Comparison of ENCODE assay signal across 9 cellular contexts in genomic region chr4:88054909-88055308, GRCh38. TPM values are rescaled to one million over a fixed set of nuclear protein-coding genes. Genes with fewer than 3 reads are reported as not detected.
DNase-seq lines count a peak whose midpoint lies in the region; ATAC-seq and TF ChIP-seq lines count a peak whose summit lies in the region.
"Had no signal": no experiment of that assay in that cellular context is flagged by ENCODE, and none has a peak within 500 bp of the region (broad histone marks: within the 10 kb centered on the region; RNA-seq: fewer than 3 reads in every experiment).

No MANE protein-coding gene starts in this region.

- H3K4me3 Mint-ChIP-seq in stimulated activated effector memory CD8-positive, alpha-beta T cell treated with anti-CD3 and anti-CD28 coated beads, Interleukin-12 subunit alpha, Interleukin-12 subunit beta, amount 100 ng/mL, for 72 hours = no peak overlapping the region
- H3K4me3 Mint-ChIP-seq: T-helper 1 cell treated with Interleukin-12 subunit alpha and Interleukin-12 subunit beta and Interleukin-4 antibody, amounts not matched to agents 30 μg/mL and 1 μg/mL, for 36 hours had no signal

- H3K36me3 Mint-ChIP-seq in stimulated activated effector memory CD8-positive, alpha-beta T cell treated with anti-CD3 and anti-CD28 coated beads, Interleukin-12 subunit alpha, Interleukin-12 subunit beta, amount 100 ng/mL, for 72 hours = peaks cover 50% of the 10 kb centered on the region

- no peak overlapping the region for H3K27ac Mint-ChIP-seq in stimulated activated effector memory CD8-positive, alpha-beta T cell treated with anti-CD3 and anti-CD28 coated beads, Interleukin-12 subunit alpha, Interleukin-12 subunit beta, amount 100 ng/mL, for 72 hours
- H3K27ac Mint-ChIP-seq: T-helper 1 cell treated with Interleukin-12 subunit alpha and Interleukin-12 subunit beta and Interleukin-4 antibody, amounts not matched to agents 30 μg/mL and 1 μg/mL, for 36 hours had no signal

- H3K9me3 Mint-ChIP-seq in stimulated activated effector memory CD8-positive, alpha-beta T cell treated with anti-CD3 and anti-CD28 coated beads, Interleukin-12 subunit alpha, Interleukin-12 subunit beta, amount 100 ng/mL, for 72 hours = no peaks in the 10 kb centered on the region
- H3K9me3 Mint-ChIP-seq: T-helper 1 cell treated with Interleukin-12 subunit alpha and Interleukin-12 subunit beta and Interleukin-4 antibody, amounts not matched to agents 30 μg/mL and 1 μg/mL, for 36 hours had no signal

- ATAC-seq in HG02798 (IDR thresholded peaks at IDR 0.05; ENCODE audit: poor library complexity, unreplicated experiment) (peak; percentile 55), SK-N-SH treated with all-trans-retinoic acid at 6 μM for 48 hours (peak; percentile 96), GM21723 (IDR thresholded peaks at IDR 0.05; ENCODE audit: unreplicated experiment) (no peak)
- peak; percentile 40 for ATAC-seq in stimulated activated effector memory CD8-positive, alpha-beta T cell treated with anti-CD3 and anti-CD28 coated beads, Interleukin-12 subunit alpha, Interleukin-12 subunit beta, amount 100 ng/mL, for 72 hours

- intact Hi-C loops in posterior vena cava (cut with DNase I) = no loop called here

- H3K4me1 Mint-ChIP-seq in stimulated activated effector memory CD8-positive, alpha-beta T cell treated with anti-CD3 and anti-CD28 coated beads, Interleukin-12 subunit alpha, Interleukin-12 subunit beta, amount 100 ng/mL, for 72 hours = no peaks in the 10 kb centered on the region

- DNase-seq in GM03348 (ENCODE audit: low spot score) (peak; percentile 27), globus pallidus (ENCODE audit: low spot score) (peak; percentile 11), posterior vena cava (ENCODE audit: low spot score) (no peak), activated gamma-delta T cell (lab: John Stamatoyannopoulos, UW) (no peak)
- no peak for DNase-seq in stimulated activated effector memory CD8-positive, alpha-beta T cell treated with anti-CD3 and anti-CD28 coated beads, Interleukin-12 subunit alpha, Interleukin-12 subunit beta, amount 100 ng/mL, for 72 hours (ENCODE audit: low spot score in 2 of 2)

TF ChIP-seq in SK-N-SH treated with all-trans-retinoic acid at 6 μM for 48 hours, 23 proteins besides CTCF, POLR2A, EP300 and RAD21:
- no peak for TF ChIP-seq ZFP3 (CRISPR knock-in tag; IDR thresholded peaks at IDR 0.05)
- no peak for TF ChIP-seq ZNF8 (CRISPR knock-in tag; IDR thresholded peaks at IDR 0.05)
- no peak for TF ChIP-seq TOX (CRISPR knock-in tag; IDR thresholded peaks at IDR 0.05; ENCODE audit: borderline replicate concordance)
- TF ChIP-seq CSRNP3 (CRISPR knock-in tag; IDR thresholded peaks at IDR 0.05) = no peak
- TF ChIP-seq PATZ1 (CRISPR knock-in tag; IDR thresholded peaks at IDR 0.05; ENCODE audit: borderline replicate concordance) = no peak
- no peak for TF ChIP-seq ISL1 (CRISPR knock-in tag; IDR thresholded peaks at IDR 0.05)
- TF ChIP-seq RARB (CRISPR knock-in tag; IDR thresholded peaks at IDR 0.05) = no peak
- TF ChIP-seq PPARA (CRISPR knock-in tag; IDR thresholded peaks at IDR 0.05; ENCODE audit: borderline replicate concordance) = no peak
- TF ChIP-seq ZNF70 (CRISPR knock-in tag; IDR thresholded peaks at IDR 0.05) = no peak
- no peak for TF ChIP-seq TSHZ2 (CRISPR knock-in tag; IDR thresholded peaks at IDR 0.05)
- TF ChIP-seq GLIS3 (CRISPR knock-in tag; IDR thresholded peaks at IDR 0.05) = no peak
- no peak for TF ChIP-seq ESRRG (CRISPR knock-in tag; IDR thresholded peaks at IDR 0.05)

RNA-seq across cellular contexts. Expression of gene PKD2, which starts 47.5 kb away (rescaled TPM):
- total RNA-seq in posterior vena cava = 10 to 100 TPM; 58.1 to 93.8 TPM

Comparison
In these comparisons a context has a peak if more than half of its experiments do, and no peak if none do; other contexts are left out.
1. DNase-seq: peak in GM03348 (single experiment) and globus pallidus (single experiment); none in stimulated activated effector memory CD8-positive, alpha-beta T cell treated with anti-CD3 and anti-CD28 coated beads, Interleukin-12 subunit alpha, Interleukin-12 subunit beta, amount 100 ng/mL, for 72 hours (0 of 2), posterior vena cava (single experiment) and activated gamma-delta T cell (single experiment).